Comparison of ENCODE assay signal across 1 cellular context in the genomic region with DNA sequence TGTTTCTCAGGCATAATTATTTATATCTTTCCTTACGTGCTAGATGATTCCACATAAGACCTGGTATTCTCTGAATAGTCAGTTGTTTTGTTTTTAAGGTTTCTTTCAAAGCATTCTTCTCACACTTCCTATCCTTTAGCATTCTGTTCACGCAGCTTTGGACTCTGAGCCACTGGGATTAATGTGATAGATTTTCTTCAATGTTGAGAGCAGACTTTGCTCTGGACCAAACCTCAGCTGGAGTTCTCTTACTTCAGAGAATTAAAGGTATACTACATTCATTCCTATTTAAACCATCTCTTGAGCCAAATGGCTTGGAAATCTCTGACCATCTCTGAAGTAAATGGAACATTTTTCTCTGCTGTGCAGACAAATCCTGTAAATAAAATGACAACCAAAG.
A peak's percentile ranks its signal among the peaks of the same experiment; 100 is the strongest.
TF ChIP-seq lines count a peak whose summit lies in the region.

No MANE protein-coding gene starts in this region.

TF ChIP-seq in HepG2, 621 proteins besides CTCF, POLR2A, EP300 and RAD21 (continued from another document and continues in another):
- peak; percentile 51; the same call in 1 of the 2 replicates for TF ChIP-seq SIX4 (CRISPR knock-in tag; IDR thresholded peaks at IDR 0.05)
- TF ChIP-seq FIP1L1 (IDR thresholded peaks at IDR 0.05; ENCODE audit: borderline replicate concordance, insufficient read depth, low read depth, low read length) = no peak
- peak; percentile 75 for TF ChIP-seq SOX5 (CRISPR knock-in tag; IDR thresholded peaks at IDR 0.05; ENCODE audit: borderline replicate concordance)
- TF ChIP-seq ZNF615 (CRISPR knock-in tag; IDR thresholded peaks at IDR 0.05; ENCODE audit: borderline replicate concordance) = no peak
- TF ChIP-seq SAP130 (CRISPR knock-in tag; IDR thresholded peaks at IDR 0.05; ENCODE audit: low read depth) = peak; percentile 57
- no peak for TF ChIP-seq RFX3 (CRISPR knock-in tag; IDR thresholded peaks at IDR 0.05)
- TF ChIP-seq ZNF235 (CRISPR knock-in tag; IDR thresholded peaks at IDR 0.05; ENCODE audit: borderline replicate concordance) = no peak
- peak; percentile 27; the same call in 1 of the 2 replicates for TF ChIP-seq MAX (IDR thresholded peaks at IDR 0.05)
- TF ChIP-seq ZNF274 (CRISPR knock-in tag; IDR thresholded peaks at IDR 0.05) = no peak
- TF ChIP-seq, protein P1, sequence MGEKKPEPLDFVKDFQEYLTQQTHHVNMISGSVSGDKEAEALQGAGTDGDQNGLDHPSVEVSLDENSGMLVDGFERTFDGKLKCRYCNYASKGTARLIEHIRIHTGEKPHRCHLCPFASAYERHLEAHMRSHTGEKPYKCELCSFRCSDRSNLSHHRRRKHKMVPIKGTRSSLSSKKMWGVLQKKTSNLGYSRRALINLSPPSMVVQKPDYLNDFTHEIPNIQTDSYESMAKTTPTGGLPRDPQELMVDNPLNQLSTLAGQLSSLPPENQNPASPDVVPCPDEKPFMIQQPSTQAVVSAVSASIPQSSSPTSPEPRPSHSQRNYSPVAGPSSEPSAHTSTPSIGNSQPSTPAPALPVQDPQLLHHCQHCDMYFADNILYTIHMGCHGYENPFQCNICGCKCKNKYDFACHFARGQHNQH (CRISPR knock-in tag; IDR thresholded peaks at IDR 0.05) = no peak
- TF ChIP-seq, protein P2, sequence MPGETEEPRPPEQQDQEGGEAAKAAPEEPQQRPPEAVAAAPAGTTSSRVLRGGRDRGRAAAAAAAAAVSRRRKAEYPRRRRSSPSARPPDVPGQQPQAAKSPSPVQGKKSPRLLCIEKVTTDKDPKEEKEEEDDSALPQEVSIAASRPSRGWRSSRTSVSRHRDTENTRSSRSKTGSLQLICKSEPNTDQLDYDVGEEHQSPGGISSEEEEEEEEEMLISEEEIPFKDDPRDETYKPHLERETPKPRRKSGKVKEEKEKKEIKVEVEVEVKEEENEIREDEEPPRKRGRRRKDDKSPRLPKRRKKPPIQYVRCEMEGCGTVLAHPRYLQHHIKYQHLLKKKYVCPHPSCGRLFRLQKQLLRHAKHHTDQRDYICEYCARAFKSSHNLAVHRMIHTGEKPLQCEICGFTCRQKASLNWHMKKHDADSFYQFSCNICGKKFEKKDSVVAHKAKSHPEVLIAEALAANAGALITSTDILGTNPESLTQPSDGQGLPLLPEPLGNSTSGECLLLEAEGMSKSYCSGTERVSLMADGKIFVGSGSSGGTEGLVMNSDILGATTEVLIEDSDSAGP (CRISPR knock-in tag; IDR thresholded peaks at IDR 0.05; ENCODE audit: borderline replicate concordance) = peak; percentile 86; the same call in 1 of the 2 replicates
- TF ChIP-seq MIXL1 (CRISPR knock-in tag; IDR thresholded peaks at IDR 0.05) = peak; percentile 76
- TF ChIP-seq PITX1 (CRISPR knock-in tag; IDR thresholded peaks at IDR 0.05) = peak; percentile 99
- TF ChIP-seq ZNF652 (CRISPR knock-in tag; IDR thresholded peaks at IDR 0.05; ENCODE audit: borderline replicate concordance, low read depth) = peak; percentile 87
- TF ChIP-seq, protein P3, sequence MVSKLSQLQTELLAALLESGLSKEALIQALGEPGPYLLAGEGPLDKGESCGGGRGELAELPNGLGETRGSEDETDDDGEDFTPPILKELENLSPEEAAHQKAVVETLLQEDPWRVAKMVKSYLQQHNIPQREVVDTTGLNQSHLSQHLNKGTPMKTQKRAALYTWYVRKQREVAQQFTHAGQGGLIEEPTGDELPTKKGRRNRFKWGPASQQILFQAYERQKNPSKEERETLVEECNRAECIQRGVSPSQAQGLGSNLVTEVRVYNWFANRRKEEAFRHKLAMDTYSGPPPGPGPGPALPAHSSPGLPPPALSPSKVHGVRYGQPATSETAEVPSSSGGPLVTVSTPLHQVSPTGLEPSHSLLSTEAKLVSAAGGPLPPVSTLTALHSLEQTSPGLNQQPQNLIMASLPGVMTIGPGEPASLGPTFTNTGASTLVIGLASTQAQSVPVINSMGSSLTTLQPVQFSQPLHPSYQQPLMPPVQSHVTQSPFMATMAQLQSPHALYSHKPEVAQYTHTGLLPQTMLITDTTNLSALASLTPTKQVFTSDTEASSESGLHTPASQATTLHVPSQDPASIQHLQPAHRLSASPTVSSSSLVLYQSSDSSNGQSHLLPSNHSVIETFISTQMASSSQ (IDR thresholded peaks at IDR 0.05; ENCODE audit: low read depth) = peak; percentile 78
- TF ChIP-seq, protein P3 (CRISPR knock-in tag; IDR thresholded peaks at IDR 0.05; ENCODE audit: borderline replicate concordance) = no peak
- TF ChIP-seq, protein P4, sequence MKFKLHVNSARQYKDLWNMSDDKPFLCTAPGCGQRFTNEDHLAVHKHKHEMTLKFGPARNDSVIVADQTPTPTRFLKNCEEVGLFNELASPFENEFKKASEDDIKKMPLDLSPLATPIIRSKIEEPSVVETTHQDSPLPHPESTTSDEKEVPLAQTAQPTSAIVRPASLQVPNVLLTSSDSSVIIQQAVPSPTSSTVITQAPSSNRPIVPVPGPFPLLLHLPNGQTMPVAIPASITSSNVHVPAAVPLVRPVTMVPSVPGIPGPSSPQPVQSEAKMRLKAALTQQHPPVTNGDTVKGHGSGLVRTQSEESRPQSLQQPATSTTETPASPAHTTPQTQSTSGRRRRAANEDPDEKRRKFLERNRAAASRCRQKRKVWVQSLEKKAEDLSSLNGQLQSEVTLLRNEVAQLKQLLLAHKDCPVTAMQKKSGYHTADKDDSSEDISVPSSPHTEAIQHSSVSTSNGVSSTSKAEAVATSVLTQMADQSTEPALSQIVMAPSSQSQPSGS (CRISPR knock-in tag; IDR thresholded peaks at IDR 0.05) = 0 out of 2 replicates have a peak, but pooled peaks have one; percentile 21
- peak; percentile 79; the same call in 1 of the 2 replicates for TF ChIP-seq ARID3A (IDR thresholded peaks at IDR 0.05; ENCODE audit: low read depth, low read length)
- TF ChIP-seq KDM5B (CRISPR knock-in tag; IDR thresholded peaks at IDR 0.05; ENCODE audit: borderline replicate concordance) = no peak
- TF ChIP-seq, protein P5, sequence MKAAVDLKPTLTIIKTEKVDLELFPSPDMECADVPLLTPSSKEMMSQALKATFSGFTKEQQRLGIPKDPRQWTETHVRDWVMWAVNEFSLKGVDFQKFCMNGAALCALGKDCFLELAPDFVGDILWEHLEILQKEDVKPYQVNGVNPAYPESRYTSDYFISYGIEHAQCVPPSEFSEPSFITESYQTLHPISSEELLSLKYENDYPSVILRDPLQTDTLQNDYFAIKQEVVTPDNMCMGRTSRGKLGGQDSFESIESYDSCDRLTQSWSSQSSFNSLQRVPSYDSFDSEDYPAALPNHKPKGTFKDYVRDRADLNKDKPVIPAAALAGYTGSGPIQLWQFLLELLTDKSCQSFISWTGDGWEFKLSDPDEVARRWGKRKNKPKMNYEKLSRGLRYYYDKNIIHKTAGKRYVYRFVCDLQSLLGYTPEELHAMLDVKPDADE (CRISPR knock-in tag; IDR thresholded peaks at IDR 0.05) = no peak
- no peak for TF ChIP-seq ZNF709 (CRISPR knock-in tag; IDR thresholded peaks at IDR 0.05)
- TF ChIP-seq NCOR1 (IDR thresholded peaks at IDR 0.05; ENCODE audit: borderline replicate concordance, low read length) = peak; percentile 88
- no peak for TF ChIP-seq MED13 (CRISPR knock-in tag; IDR thresholded peaks at IDR 0.05)
- TF ChIP-seq ONECUT2 (CRISPR knock-in tag; IDR thresholded peaks at IDR 0.05) = peak; percentile 55; the same call in 1 of the 2 replicates
- TF ChIP-seq HDAC2 (CRISPR knock-in tag; IDR thresholded peaks at IDR 0.05) = peak; percentile 33; the same call in 1 of the 2 replicates
- TF ChIP-seq RAD51 (IDR thresholded peaks at IDR 0.05; ENCODE audit: borderline replicate concordance) = no peak
- TF ChIP-seq ZNF839 (CRISPR knock-in tag; IDR thresholded peaks at IDR 0.05; ENCODE audit: borderline replicate concordance) = no peak
- TF ChIP-seq, protein P6, sequence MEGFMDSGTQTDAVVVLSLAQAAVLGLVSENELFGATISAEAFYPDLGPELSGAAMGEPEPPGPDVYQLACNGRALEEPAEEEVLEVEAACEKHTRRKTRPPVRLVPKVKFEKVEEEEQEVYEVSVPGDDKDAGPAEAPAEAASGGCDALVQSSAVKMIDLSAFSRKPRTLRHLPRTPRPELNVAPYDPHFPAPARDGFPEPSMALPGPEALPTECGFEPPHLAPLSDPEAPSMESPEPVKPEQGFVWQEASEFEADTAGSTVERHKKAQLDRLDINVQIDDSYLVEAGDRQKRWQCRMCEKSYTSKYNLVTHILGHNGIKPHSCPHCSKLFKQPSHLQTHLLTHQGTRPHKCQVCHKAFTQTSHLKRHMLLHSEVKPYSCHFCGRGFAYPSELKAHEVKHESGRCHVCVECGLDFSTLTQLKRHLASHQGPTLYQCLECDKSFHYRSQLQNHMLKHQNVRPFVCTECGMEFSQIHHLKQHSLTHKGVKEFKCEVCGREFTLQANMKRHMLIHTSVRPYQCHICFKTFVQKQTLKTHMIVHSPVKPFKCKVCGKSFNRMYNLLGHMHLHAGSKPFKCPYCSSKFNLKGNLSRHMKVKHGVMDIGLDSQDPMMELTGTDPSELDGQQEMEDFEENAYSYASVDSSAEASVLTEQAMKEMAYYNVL (CRISPR knock-in tag; IDR thresholded peaks at IDR 0.05; ENCODE audit: borderline replicate concordance) = no peak
- TF ChIP-seq SMARCC2 (IDR thresholded peaks at IDR 0.05) = no peak
- TF ChIP-seq ELK4 (CRISPR knock-in tag; IDR thresholded peaks at IDR 0.05; ENCODE audit: borderline replicate concordance) = no peak
- TF ChIP-seq CREB1 (IDR thresholded peaks at IDR 0.05) = no peak
- TF ChIP-seq CREB1 (CRISPR knock-in tag; IDR thresholded peaks at IDR 0.05) = peak; percentile 38; the same call in 1 of the 2 replicates
- no peak for TF ChIP-seq ZNF256 (CRISPR knock-in tag; conservative IDR thresholded peaks at IDR 0.05)
- TF ChIP-seq, protein P7, sequence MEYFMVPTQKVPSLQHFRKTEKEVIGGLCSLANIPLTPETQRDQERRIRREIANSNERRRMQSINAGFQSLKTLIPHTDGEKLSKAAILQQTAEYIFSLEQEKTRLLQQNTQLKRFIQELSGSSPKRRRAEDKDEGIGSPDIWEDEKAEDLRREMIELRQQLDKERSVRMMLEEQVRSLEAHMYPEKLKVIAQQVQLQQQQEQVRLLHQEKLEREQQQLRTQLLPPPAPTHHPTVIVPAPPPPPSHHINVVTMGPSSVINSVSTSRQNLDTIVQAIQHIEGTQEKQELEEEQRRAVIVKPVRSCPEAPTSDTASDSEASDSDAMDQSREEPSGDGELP (IDR thresholded peaks at IDR 0.05; ENCODE audit: borderline replicate concordance, low read depth) = peak; percentile 80; the same call in 1 of the 2 replicates
- no peak for TF ChIP-seq PAWR (CRISPR knock-in tag; IDR thresholded peaks at IDR 0.05; ENCODE audit: borderline replicate concordance)
- TF ChIP-seq NKX3-1 (CRISPR knock-in tag; IDR thresholded peaks at IDR 0.05) = no peak
- TF ChIP-seq ZSCAN29 (CRISPR knock-in tag; conservative IDR thresholded peaks at IDR 0.05) = 0 out of 2 replicates have a peak, but pooled peaks have one; percentile 18
- no peak for TF ChIP-seq ZNF180 (CRISPR knock-in tag; IDR thresholded peaks at IDR 0.05; ENCODE audit: borderline replicate concordance, low read depth)
